8 cellular contexts compared by ENCODE assay signal in the genomic region with DNA sequence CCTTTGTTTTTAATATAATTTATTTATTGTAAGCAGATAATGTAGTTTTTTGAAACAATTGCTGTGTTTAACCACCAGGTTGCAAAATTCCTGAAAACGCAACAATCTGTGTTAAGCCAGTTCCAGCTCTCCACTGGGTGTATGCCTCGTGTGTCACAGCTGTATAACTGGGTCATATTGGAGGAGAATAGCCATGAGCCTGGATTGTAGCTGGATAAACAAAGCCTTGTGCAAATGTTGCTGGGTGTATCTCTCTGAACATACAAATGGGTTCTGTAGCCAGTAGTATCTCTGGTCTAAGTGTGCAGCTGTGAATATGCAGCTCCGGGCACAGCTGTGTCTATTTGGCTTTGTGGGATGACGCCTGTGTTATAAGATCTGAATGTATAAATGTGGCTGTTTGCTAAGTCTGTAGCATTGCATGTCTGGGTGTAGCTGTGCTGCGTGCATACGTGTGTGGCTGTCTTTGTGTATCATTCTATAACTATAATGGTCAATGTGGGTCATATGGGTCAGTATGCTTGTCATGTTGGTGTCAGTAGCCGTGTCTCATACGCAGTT. TPM values are rescaled to one million over a fixed set of nuclear protein-coding genes. Genes with fewer than 3 reads are reported as not detected.
A peak's percentile ranks its signal among the peaks of the same experiment; 100 is the strongest.
DNase-seq lines count a peak whose midpoint lies in the region; ATAC-seq, FAIRE-seq and TF ChIP-seq lines count a peak whose summit lies in the region.

No MANE protein-coding gene starts in this region.

- ATAC-seq in GM19035 (IDR thresholded peaks at IDR 0.05; ENCODE audit: unreplicated experiment): no peak

- no peaks in the 10 kb centered on the region for H3K36me3 ChIP-seq in CD8-positive, alpha-beta memory T cell (ENCODE audit: insufficient read depth, low read length)
- H3K36me3 ChIP-seq in SJCRH30: no peaks in the 10 kb centered on the region
- H3K36me3 ChIP-seq in prostate gland: no peaks in the 10 kb centered on the region
- H3K36me3 ChIP-seq in kidney (ENCODE audit: control insufficient read depth in 1 of 2, insufficient read depth in 2 of 2, low read length in 2 of 2): peaks cover 0 to 9% of the 10 kb centered on the region in 2 donors

- no peaks in the 10 kb centered on the region for H3K9me3 Mint-ChIP-seq in CD8-positive, alpha-beta memory T cell

- H3K9me3 ChIP-seq in CD8-positive, alpha-beta memory T cell (ENCODE audit: low read length): no peaks in the 10 kb centered on the region
- no peaks in the 10 kb centered on the region for H3K9me3 ChIP-seq in SJCRH30 (replicated peaks)
- no peaks in the 10 kb centered on the region for H3K9me3 ChIP-seq in prostate gland
- no peaks in the 10 kb centered on the region for H3K9me3 ChIP-seq in kidney (ENCODE audit: control insufficient read depth in 1 of 2, low read length in 2 of 2)

- H3K4me1 Mint-ChIP-seq in CD8-positive, alpha-beta memory T cell: peaks cover 23 to 26% (median 23%) of the 10 kb centered on the region in 3 donors

- WGBS in prostate gland: 35% methylated on average over 8 of the region's 8 CpGs

- peaks cover 0 to 4% (median 0%) of the 10 kb centered on the region in 3 donors for H3K36me3 Mint-ChIP-seq in CD8-positive, alpha-beta memory T cell

- peak overlapping the region in 4 of 8 donors; percentile 35 to 78 (median 58) for H3K27ac Mint-ChIP-seq in CD8-positive, alpha-beta memory T cell

- TF ChIP-seq CTCF in prostate gland (IDR thresholded peaks at IDR 0.05): no peak
- TF ChIP-seq CTCF in kidney (IDR thresholded peaks at IDR 0.05; ENCODE audit: borderline replicate concordance, extremely low read depth, insufficient read depth): no peak

- POLR2A ChIA-PET in CD8-positive, alpha-beta memory T cell (lab: Charles Lee): no interaction called here

- peak overlapping the region in 4 of 7 donors; percentile 65 to 78 (median 68) for H3K4me3 Mint-ChIP-seq in CD8-positive, alpha-beta memory T cell

- TF ChIP-seq POLR2A in prostate gland (IDR thresholded peaks at IDR 0.05): no peak

- no peaks in the 10 kb centered on the region for H3K27me3 ChIP-seq in CD8-positive, alpha-beta memory T cell (ENCODE audit: insufficient read depth, low read length, poor library complexity, severe bottlenecking)
- H3K27me3 ChIP-seq in SJCRH30 (no peaks in the 10 kb centered on the region), prostate gland (replicated peaks; ENCODE audit: insufficient read depth) (no peaks in the 10 kb centered on the region)

- peaks cover 22% of the 10 kb centered on the region for H3K4me1 ChIP-seq in CD8-positive, alpha-beta memory T cell (ENCODE audit: insufficient read depth, low read length)
- H3K4me1 ChIP-seq in SJCRH30: peaks cover 25% of the 10 kb centered on the region
- peaks cover 6% of the 10 kb centered on the region for H3K4me1 ChIP-seq in prostate gland (replicated peaks)
- peaks cover 24 to 30% of the 10 kb centered on the region in 2 donors for H3K4me1 ChIP-seq in kidney (ENCODE audit: control insufficient read depth in 1 of 2, insufficient read depth in 1 of 2, low read depth in 1 of 2, low read length in 2 of 2)

- CTCF ChIA-PET in CD8-positive, alpha-beta memory T cell (lab: Charles Lee): interaction anchor here (1.0 to 2.3 kb wide), 3 partner anchors 18 to 118 kb away, joined by 4 to 11 read pairs (median 4); no protein-coding TSS in a partner anchor

- DNase-seq in CD8-positive, alpha-beta memory T cell: no peak
- peak; percentile 58 to 75 for DNase-seq in SJCRH30
- peak; percentile 83 for DNase-seq in fibroblast of peridontal ligament (ENCODE audit: extremely low read depth)
- no peak for DNase-seq in prostate gland (ENCODE audit: low spot score)
- DNase-seq in kidney: no peak
- no peak for DNase-seq in activated gamma-delta T cell treated with Interleukin-2 at 50 U/mL for 16 hours
- DNase-seq in NK-92 (lab: John Stamatoyannopoulos, UW; ENCODE audit: unreplicated experiment): no peak

- no peak for FAIRE-seq in kidney (lab: Jason Lieb, UNC)

- peak overlapping the region; percentile 2 for H3K27ac ChIP-seq in CD8-positive, alpha-beta memory T cell (ENCODE audit: low read depth, low read length)
- peak overlapping the region; percentile 66 for H3K27ac ChIP-seq in SJCRH30
- H3K27ac ChIP-seq in prostate gland: peak overlapping the region; percentile 84 to 88
- H3K27ac ChIP-seq in kidney (ENCODE audit: low read depth in 2 of 2, low read length in 2 of 2): peak overlapping the region in 1 of 2 donors; percentile 77

- peaks cover 15 to 20% of the 10 kb centered on the region in 2 donors for H3K27me3 Mint-ChIP-seq in CD8-positive, alpha-beta memory T cell

- H3K4me3 ChIP-seq in CD8-positive, alpha-beta memory T cell (ENCODE audit: low read length): no peak overlapping the region
- H3K4me3 ChIP-seq in SJCRH30 (peak overlapping the region; percentile 43), prostate gland (no peak overlapping the region), kidney (ENCODE audit: low read length in 2 of 2) (peak overlapping the region in 1 of 2 donors; percentile 73)

- intact Hi-C loops in prostate gland (cut with DNase I) (loop anchor here (5.0 kb wide), 1 partner anchor 60 kb away; the partner anchor contains the start of gene ASAP3), kidney (cut with DNase I) (no loop called here)

- no peak overlapping the region for H3K9ac ChIP-seq in kidney (ENCODE audit: low read length in 2 of 2)

RNA-seq across cellular contexts. Expression of gene TCEA3, which starts 2.7 kb away (rescaled TPM):
- 1 to 10 TPM; 1.4 to 1.7 TPM for total RNA-seq in CD8-positive, alpha-beta memory T cell
- 11.1 TPM for polyA plus RNA-seq in CD8-positive, alpha-beta memory T cell
- total RNA-seq in SJCRH30 (2014; rRNA removed; shearing (Covaris generic)): 0.10 TPM in 1 of 2 replicates, not detected in the other
- total RNA-seq in prostate gland: 100 to 1,000 TPM in 1 of 2 donors, 10 to 100 TPM in 1; 65.2 to 115 TPM
- 46.3 TPM for total RNA-seq in kidney
- polyA plus RNA-seq in kidney (ENCODE audit: insufficient read depth, low read depth, low replicate concordance): 93.2 TPM

RNA-seq across cellular contexts. Expression of gene ZNF436, which starts 52.2 kb away (rescaled TPM):
- 1 to 10 TPM; 5.9 to 6.4 TPM for total RNA-seq in CD8-positive, alpha-beta memory T cell
- 4.9 TPM for polyA plus RNA-seq in CD8-positive, alpha-beta memory T cell
- 13.8 and 15.8 TPM in 2 replicates for total RNA-seq in SJCRH30 (2014; rRNA removed; shearing (Covaris generic))
- 10 to 100 TPM; 25.3 to 29.5 TPM for total RNA-seq in prostate gland
- 19.8 TPM for total RNA-seq in kidney
- 4.6 TPM for polyA plus RNA-seq in kidney (ENCODE audit: insufficient read depth, low read depth, low replicate concordance)

Comparison
In these comparisons a context has a peak if more than half of its experiments do, and no peak if none do; other contexts are left out.
1. DNase-seq: peak in SJCRH30 (2 of 2) and fibroblast of peridontal ligament (single experiment); none in CD8-positive, alpha-beta memory T cell (0 of 5), prostate gland (single experiment), kidney (single experiment), activated gamma-delta T cell treated with Interleukin-2 at 50 U/mL for 16 hours (single experiment) and NK-92 (single experiment).
2. RNA of gene TCEA3, which starts 2.7 kb away (total RNA-seq): 65.2 to 115 TPM in prostate gland and 46.3 TPM in kidney (single experiment); 1.4 to 1.7 TPM in CD8-positive, alpha-beta memory T cell and 0.10 TPM in SJCRH30; every median in the first group is over 10 times any median in the second.